9 cellular contexts compared by ENCODE assay signal in the genomic region with DNA sequence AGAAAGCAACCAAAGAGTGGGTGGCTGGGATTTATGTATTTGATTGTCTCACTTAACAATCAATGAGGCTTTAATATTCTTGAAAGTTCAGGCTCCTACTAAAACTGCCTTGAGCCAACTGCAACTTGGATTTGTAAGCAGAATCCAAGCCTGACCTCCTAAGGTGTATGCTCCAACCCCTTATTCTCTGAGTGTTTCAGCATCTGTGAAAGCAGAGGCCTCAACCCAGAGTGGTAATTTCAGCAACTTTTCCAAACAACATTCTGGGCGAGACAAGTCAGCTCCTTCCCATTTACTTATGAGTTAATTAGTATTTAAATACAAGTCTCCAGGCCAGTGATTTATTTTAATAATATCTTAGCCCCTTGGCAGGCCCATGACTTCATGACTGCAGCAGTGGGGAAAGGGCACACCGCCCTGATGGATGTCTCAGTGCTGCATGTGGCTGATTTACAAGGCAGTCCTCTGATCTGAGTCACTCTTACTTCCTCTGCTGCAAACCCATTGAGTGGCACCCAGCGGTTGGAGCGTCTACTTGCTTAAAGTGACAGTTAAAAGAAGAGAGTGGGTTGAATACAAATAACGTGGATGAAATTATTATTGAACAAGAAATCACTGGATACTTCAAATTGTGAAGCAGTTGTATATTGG.
DNase-seq lines count a peak whose midpoint lies in the region; ATAC-seq lines count a peak whose summit lies in the region.
"Had no signal": no experiment of that assay in that cellular context is flagged by ENCODE, and none has a peak within 500 bp of the region (broad histone marks: within the 10 kb centered on the region; RNA-seq: fewer than 3 reads in every experiment).

No MANE protein-coding gene starts in this region.

- ATAC-seq in GM21367 (IDR thresholded peaks at IDR 0.05; ENCODE audit: unreplicated experiment) (peak; percentile 62), esophagus mucosa (peak; percentile 79), GM21390 (IDR thresholded peaks at IDR 0.05; ENCODE audit: unreplicated experiment) (no peak)

- DNase-seq in A172 (ENCODE audit: low spot score) = peak; percentile 97
- peak; percentile 40 to 91 for DNase-seq in NOMO-1 (lab: John Stamatoyannopoulos, UW; ENCODE audit: unreplicated experiment in 2 of 2)
- DNase-seq in COLO668 (lab: John Stamatoyannopoulos, UW; ENCODE audit: unreplicated experiment) = no peak
- DNase-seq in NCI-H524 treated with DMSO at 0.1 percent for 48 hours (lab: John Stamatoyannopoulos, UW) = no peak
- DNase-seq in GOT3 (lab: John Stamatoyannopoulos, UW) = no peak
- DNase-seq: heart right ventricle had no signal

Comparison
In these comparisons a context has a peak if more than half of its experiments do, and no peak if none do; other contexts are left out.
1. DNase-seq: peak in A172 (single experiment) and NOMO-1 (2 of 2); none in COLO668 (single experiment), NCI-H524 treated with DMSO at 0.1 percent for 48 hours (single experiment) and GOT3 (single experiment).